In genomic region chr6:167046861-167047495, GRCh38 we compare ENCODE assay signal across 10 cellular contexts. TPM values are rescaled to one million over a fixed set of nuclear protein-coding genes. Genes with fewer than 3 reads are reported as not detected.
A peak's percentile ranks its signal among the peaks of the same experiment; 100 is the strongest.
DNase-seq lines count a peak whose midpoint lies in the region; ATAC-seq and TF ChIP-seq lines count a peak whose summit lies in the region.
"Had no signal": no experiment of that assay in that cellular context is flagged by ENCODE, and none has a peak within 500 bp of the region (broad histone marks: within the 10 kb centered on the region; RNA-seq: fewer than 3 reads in every experiment).

No MANE protein-coding gene starts in this region.

- no peak overlapping the region for H2AFZ ChIP-seq in hepatocyte

- DNase-seq in GM13976 (ENCODE audit: low spot score): peak; percentile 36
- DNase-seq in germinal center (ENCODE audit: low spot score): peak; percentile 27
- no peak for DNase-seq in ascending aorta (ENCODE audit: low spot score in 2 of 2)
- no peak for DNase-seq in hepatocyte (ENCODE audit: low spot score)
- DNase-seq: NCI-H1092 had no signal

- H3K4me3 ChIP-seq in ascending aorta (no peak overlapping the region), hepatocyte (no peak overlapping the region)

- H3K4me2 ChIP-seq in hepatocyte: no peak overlapping the region

- no peak for TF ChIP-seq CTCF in GM13976 (IDR thresholded peaks at IDR 0.05; ENCODE audit: borderline replicate concordance, control extremely low read depth, extremely low read depth, insufficient read depth, missing control alignments)
- no peak for TF ChIP-seq CTCF in ascending aorta (IDR thresholded peaks at IDR 0.05)
- TF ChIP-seq CTCF in hepatocyte (IDR thresholded peaks at IDR 0.05; ENCODE audit: poor library complexity): no peak

- in situ Hi-C loops in GM13976 (cut with MboI; ENCODE audit: low sequenced_read_pairs, unreplicated experiment): no loop called here

- no peaks in the 10 kb centered on the region for H3K9me2 ChIP-seq in hepatocyte (replicated peaks; ENCODE audit: insufficient read depth)

- H3K36me3 ChIP-seq in ascending aorta: peaks cover 0 to 3% of the 10 kb centered on the region in 2 donors
- no peaks in the 10 kb centered on the region for H3K36me3 ChIP-seq in hepatocyte (replicated peaks; ENCODE audit: insufficient read depth, low read depth)

- 88% methylated on average over 8 of the region's 8 CpGs for WGBS in hepatocyte (ENCODE audit: low lambda C conversion rate, missing lambda C conversion rate)

- ATAC-seq in GM21529 (IDR thresholded peaks at IDR 0.05; ENCODE audit: unreplicated experiment) (peak; percentile 11), HG03460 (IDR thresholded peaks at IDR 0.05; ENCODE audit: unreplicated experiment) (peak; percentile 10), GM19351 (IDR thresholded peaks at IDR 0.05; ENCODE audit: unreplicated experiment) (no peak), GM18498 (IDR thresholded peaks at IDR 0.05; ENCODE audit: unreplicated experiment) (no peak)
- ATAC-seq: HCT116 had no signal

- H3K9me3 ChIP-seq in ascending aorta: no peaks in the 10 kb centered on the region
- no peaks in the 10 kb centered on the region for H3K9me3 ChIP-seq in hepatocyte (ENCODE audit: low read depth)

- H3K27ac ChIP-seq in ascending aorta (no peak overlapping the region), hepatocyte (no peak overlapping the region)

- intact Hi-C loops in ascending aorta (cut with DNase I): no loop called here

- H3K79me2 ChIP-seq in hepatocyte: no peaks in the 10 kb centered on the region

- no peaks in the 10 kb centered on the region for H4K20me1 ChIP-seq in hepatocyte (ENCODE audit: insufficient read depth, poor library complexity, severe bottlenecking)

- no peaks in the 10 kb centered on the region for H3K27me3 ChIP-seq in ascending aorta
- H3K27me3 ChIP-seq in hepatocyte: no peaks in the 10 kb centered on the region

- no peaks in the 10 kb centered on the region for H3K4me1 ChIP-seq in ascending aorta
- H3K4me1 ChIP-seq in hepatocyte (ENCODE audit: insufficient read depth): no peaks in the 10 kb centered on the region

RNA-seq across cellular contexts. Expression of gene CEP43, which starts 47.8 kb away (rescaled TPM):
- total RNA-seq in ascending aorta (10.7 TPM), hepatocyte (28.1 and 28.4 TPM in 2 replicates)
- 17.1 and 20.5 TPM in 2 replicates for polyA plus RNA-seq in hepatocyte

Comparison
In these comparisons a context has a peak if more than half of its experiments do, and no peak if none do; other contexts are left out.
1. DNase-seq: peak in GM13976 (single experiment) and germinal center (single experiment); none in ascending aorta (0 of 2) and hepatocyte (single experiment).
2. ATAC-seq: peak in GM21529 (single experiment) and HG03460 (single experiment); none in GM19351 (single experiment) and GM18498 (single experiment).